11 cellular contexts compared by ENCODE assay signal in genomic region chr14:22737052-22737451, GRCh38. TPM values are rescaled to one million over a fixed set of nuclear protein-coding genes. Genes with fewer than 3 reads are reported as not detected.
A peak's percentile ranks its signal among the peaks of the same experiment; 100 is the strongest.
DNase-seq lines count a peak whose midpoint lies in the region; ATAC-seq and FAIRE-seq lines count a peak whose summit lies in the region.
"Had no signal": no experiment of that assay in that cellular context is flagged by ENCODE, and none has a peak within 500 bp of the region (broad histone marks: within the 10 kb centered on the region; RNA-seq: fewer than 3 reads in every experiment).

No MANE protein-coding gene starts in this region.

- H3K27me3 ChIP-seq in aorta (ENCODE audit: control insufficient read depth in 1 of 2, insufficient read depth in 2 of 2, low read length in 1 of 2): no peaks in the 10 kb centered on the region
- H3K27me3 ChIP-seq in effector memory CD4-positive, alpha-beta T cell (replicated peaks; ENCODE audit: control insufficient read depth, insufficient read depth, low read length, poor library complexity, severe bottlenecking): no peaks in the 10 kb centered on the region
- H3K27me3 ChIP-seq: tibial artery had no signal

- intact Hi-C loops in aorta (cut with DNase I): no loop called here

- no peaks in the 10 kb centered on the region for H3K9me3 ChIP-seq in aorta (ENCODE audit: control insufficient read depth, low read length)
- H3K9me3 ChIP-seq in effector memory CD4-positive, alpha-beta T cell (ENCODE audit: control insufficient read depth, low read length): no peaks in the 10 kb centered on the region
- H3K9me3 ChIP-seq: tibial artery had no signal

- no peaks in the 10 kb centered on the region for H3K36me3 ChIP-seq in aorta (ENCODE audit: control insufficient read depth in 1 of 2, insufficient read depth in 2 of 2, low read length in 1 of 2)
- no peaks in the 10 kb centered on the region for H3K36me3 ChIP-seq in effector memory CD4-positive, alpha-beta T cell (ENCODE audit: control insufficient read depth, insufficient read depth, low read length)
- H3K36me3 ChIP-seq: tibial artery had no signal

- ATAC-seq in GM21423 (IDR thresholded peaks at IDR 0.05; ENCODE audit: unreplicated experiment) (peak; percentile 70), HG03469 (IDR thresholded peaks at IDR 0.05; ENCODE audit: unreplicated experiment) (peak; percentile 70), aorta (ENCODE audit: low FRiP score) (no peak)

- WGBS in aorta, 2 donors: 96% methylated on average over 1 of the region's 1 CpG

- H3K27ac ChIP-seq in aorta (ENCODE audit: low read depth in 1 of 2, low read length in 2 of 2): no peak overlapping the region
- H3K27ac ChIP-seq in effector memory CD4-positive, alpha-beta T cell (ENCODE audit: insufficient read depth, low read length, poor library complexity, severe bottlenecking): no peak overlapping the region
- H3K27ac ChIP-seq: tibial artery had no signal

- H3K4me3 ChIP-seq in aorta (ENCODE audit: low read length in 2 of 2): no peak overlapping the region
- no peak overlapping the region for H3K4me3 ChIP-seq in effector memory CD4-positive, alpha-beta T cell (ENCODE audit: insufficient read depth, low read depth, low read length, poor library complexity, severe bottlenecking)
- H3K4me3 ChIP-seq: tibial artery had no signal

- DNase-seq in GM18507 (ENCODE audit: extremely low spot score, insufficient read length, low read depth) (peak; percentile 58), iris pigment epithelial cell (ENCODE audit: low read depth) (peak; percentile 6), SK-N-DZ (ENCODE audit: low spot score) (no peak), aorta (no peak), NCI-H2196 (lab: John Stamatoyannopoulos, UW; ENCODE audit: unreplicated experiment) (no peak)
- DNase-seq in effector memory CD4-positive, alpha-beta T cell: no peak
- DNase-seq: DND-41, NCI-H1694 treated with DMSO at 0.1 percent for 48 hours, tibial artery had no signal

- peak; percentile 77 for FAIRE-seq in GM18507 (lab: Jason Lieb, UNC)

- no peaks in the 10 kb centered on the region for H3K4me1 ChIP-seq in aorta (ENCODE audit: control insufficient read depth in 1 of 2, insufficient read depth in 2 of 2, low read length in 2 of 2)
- no peaks in the 10 kb centered on the region for H3K4me1 ChIP-seq in effector memory CD4-positive, alpha-beta T cell (ENCODE audit: control insufficient read depth, insufficient read depth, low read length, poor library complexity, severe bottlenecking)
- H3K4me1 ChIP-seq: tibial artery had no signal

RNA-seq across cellular contexts. Expression of gene OXA1L, which starts 29.4 kb away (rescaled TPM):
- polyA plus RNA-seq in SK-N-DZ (2014; cell fraction: cytosol; rRNA removed): 76.2 and 108 TPM in 2 replicates
- polyA plus RNA-seq in SK-N-DZ (2014; cell fraction: nucleus; rRNA removed): 100 and 131 TPM in 2 replicates
- total RNA-seq in aorta: 10 to 100 TPM; 60.0 to 74.8 TPM
- polyA plus RNA-seq in aorta: 100 to 1,000 TPM in 1 of 2 donors, 10 to 100 TPM in 1; 69.4 to 123 TPM

Comparison
In these comparisons a context has a peak if more than half of its experiments do, and no peak if none do; other contexts are left out.
1. DNase-seq: peak in GM18507 (single experiment) and iris pigment epithelial cell (single experiment); none in SK-N-DZ (single experiment), aorta (0 of 2), effector memory CD4-positive, alpha-beta T cell (0 of 3) and NCI-H2196 (single experiment).